ENCODE assay signal across 21 cellular contexts in genomic region chr7:39979406-39980073, GRCh38. TPM values are rescaled to one million over a fixed set of nuclear protein-coding genes. Genes with fewer than 3 reads are reported as not detected.
A peak's percentile ranks its signal among the peaks of the same experiment; 100 is the strongest.
DNase-seq lines count a peak whose midpoint lies in the region; ATAC-seq, FAIRE-seq and TF ChIP-seq lines count a peak whose summit lies in the region.
"Had no signal": no experiment of that assay in that cellular context is flagged by ENCODE, and none has a peak within 500 bp of the region (broad histone marks: within the 10 kb centered on the region; RNA-seq: fewer than 3 reads in every experiment).

No MANE protein-coding gene starts in this region.

- TF ChIP-seq CTCF in mucosa of descending colon (IDR thresholded peaks at IDR 0.05): no peak
- TF ChIP-seq CTCF in mammary epithelial cell (conservative IDR thresholded peaks at IDR 0.05 in 1 of 2, IDR thresholded peaks at IDR 0.05 in 1 of 2; ENCODE audit: extremely low read depth in 1 of 2, insufficient read depth in 1 of 2, low read depth in 1 of 2, low read length in 2 of 2): no peak
- TF ChIP-seq CTCF in glutamatergic neuron (IDR thresholded peaks at IDR 0.05; ENCODE audit: partially characterized antibody, unreplicated experiment): no peak

- POLR2A ChIA-PET in activated CD4-positive, alpha-beta memory T cell treated with anti-CD3 and anti-CD28 coated beads, Interleukin-2, amount 10 ng/mL, durations not matched to agents 7 days and 5 days (lab: Charles Lee): interaction anchor here (1.1 to 2.5 kb wide), 2 partner anchors 30 to 155 kb away, joined by 3 to 19 read pairs; partner anchors contain the start of genes CDK13 and SUGCT

- H2AFZ ChIP-seq in mammary epithelial cell (ENCODE audit: low read depth, low read length): no peak overlapping the region

- H3K4me1 Mint-ChIP-seq in activated CD4-positive, alpha-beta memory T cell treated with anti-CD3 and anti-CD28 coated beads, Interleukin-2, amount 10 ng/mL, durations not matched to agents 7 days and 5 days: peaks cover 8% of the 10 kb centered on the region
- H3K4me1 Mint-ChIP-seq in glutamatergic neuron (ENCODE audit: low read depth, unreplicated experiment): no peaks in the 10 kb centered on the region

- no peaks in the 10 kb centered on the region for H3K27me3 ChIP-seq in mammary epithelial cell (ENCODE audit: insufficient read depth, low read length)
- H3K27me3 ChIP-seq: ascending aorta, Peyer's patch had no signal

- CTCF ChIA-PET in activated CD4-positive, alpha-beta memory T cell treated with anti-CD3 and anti-CD28 coated beads, Interleukin-2, amount 10 ng/mL, durations not matched to agents 7 days and 5 days (lab: Charles Lee): no interaction called here
- CTCF ChIA-PET in mammary epithelial cell (lab: Charles Lee; ENCODE audit: low non-redundant PET): no interaction called here

- H3K9ac ChIP-seq in mammary epithelial cell (ENCODE audit: insufficient read depth, low read length): no peak overlapping the region
- H3K9ac ChIP-seq: KMS-11 had no signal

- BruUV-seq in mammary epithelial cell (replicated peaks; lab: Mats Ljungman, UMichigan): no TSS peak

- H3K4me2 ChIP-seq in mammary epithelial cell (ENCODE audit: insufficient read depth, low read depth, low read length): no peak overlapping the region
- H3K4me2 ChIP-seq: KMS-11, smooth muscle cell had no signal

- H3K4me3 ChIP-seq in mucosa of descending colon (no peak overlapping the region), mammary epithelial cell (replicated peaks in 1 of 3; ENCODE audit: insufficient read depth in 1 of 3, low read depth in 2 of 3, low read length in 3 of 3) (no peak overlapping the region)
- H3K4me3 ChIP-seq: ascending aorta, left ventricle myocardium inferior, Peyer's patch, smooth muscle cell had no signal

- TF ChIP-seq POLR2A in GM12891 (IDR thresholded peaks at IDR 0.05; ENCODE audit: low read depth, low read length): no peak

- H3K27ac Mint-ChIP-seq in activated CD4-positive, alpha-beta memory T cell treated with anti-CD3 and anti-CD28 coated beads, Interleukin-2, amount 10 ng/mL, durations not matched to agents 7 days and 5 days: no peak overlapping the region
- H3K27ac Mint-ChIP-seq in glutamatergic neuron (ENCODE audit: unreplicated experiment): no peak overlapping the region

- 91% methylated on average over 8 of the region's 8 CpGs for WGBS in mammary epithelial cell (ENCODE audit: low coverage, missing lambda C conversion rate)

- peaks cover 85% of the 10 kb centered on the region for H3K79me2 ChIP-seq in mammary epithelial cell (ENCODE audit: insufficient read depth, low read length)

- peak; percentile 55 for ATAC-seq in mucosa of descending colon
- ATAC-seq in HG03439 (IDR thresholded peaks at IDR 0.05; ENCODE audit: unreplicated experiment): no peak

- H3K36me3 ChIP-seq in mucosa of descending colon (ENCODE audit: low read depth) (no peaks in the 10 kb centered on the region), mammary epithelial cell (ENCODE audit: insufficient read depth, low read length) (no peaks in the 10 kb centered on the region)
- H3K36me3 ChIP-seq: ascending aorta, left ventricle myocardium inferior, Peyer's patch had no signal

- no peaks in the 10 kb centered on the region for H3K9me3 Mint-ChIP-seq in activated CD4-positive, alpha-beta memory T cell treated with anti-CD3 and anti-CD28 coated beads, Interleukin-2, amount 10 ng/mL, durations not matched to agents 7 days and 5 days
- no peaks in the 10 kb centered on the region for H3K9me3 Mint-ChIP-seq in glutamatergic neuron (ENCODE audit: unreplicated experiment)

- peak; percentile 41 for FAIRE-seq in GM12891 (lab: Jason Lieb, UNC)
- FAIRE-seq: colon, frontal cortex had no signal

- in situ Hi-C loops in mammary epithelial cell (cut with MboI; ENCODE audit: low sequenced_read_pairs in 2 of 2): no loop called here

- no peaks in the 10 kb centered on the region for H3K36me3 Mint-ChIP-seq in activated CD4-positive, alpha-beta memory T cell treated with anti-CD3 and anti-CD28 coated beads, Interleukin-2, amount 10 ng/mL, durations not matched to agents 7 days and 5 days (ENCODE audit: low read depth)
- no peaks in the 10 kb centered on the region for H3K36me3 Mint-ChIP-seq in glutamatergic neuron (ENCODE audit: unreplicated experiment)

- H3K4me1 ChIP-seq in mucosa of descending colon (ENCODE audit: low read depth) (peaks cover 8% of the 10 kb centered on the region), mammary epithelial cell (ENCODE audit: insufficient read depth, low read length) (no peaks in the 10 kb centered on the region)

- intact Hi-C loops in mucosa of descending colon (cut with DNase I, micrococcal nuclease) (no loop called here), mammary epithelial cell (cut with micrococcal nuclease) (no loop called here)

- H4K20me1 ChIP-seq in mammary epithelial cell (ENCODE audit: insufficient read depth, low read length): peaks cover 5% of the 10 kb centered on the region

- peak; percentile 8 for DNase-seq in activated CD4-positive, CD25-positive, alpha-beta regulatory T cell treated with anti-CD3 and anti-CD28 coated beads, Interleukin-2, amount 50 U/mL, for 16 hours (ENCODE audit: low read depth, low spot score)
- DNase-seq in activated CD4-positive, CD25-positive, alpha-beta regulatory T cell treated with anti-CD3 and anti-CD28 coated beads, Interleukin-2, amount 50 U/mL, for 72 hours: no peak
- DNase-seq in GM12891 (ENCODE audit: insufficient read length, low spot score) (no peak), mucosa of descending colon (no peak), mammary epithelial cell (no peak), glutamatergic neuron (no peak)
- peak; percentile 47 for DNase-seq in activated CD4-positive, alpha-beta memory T cell treated with anti-CD3 and anti-CD28 coated beads, Interleukin-2, amount 10 ng/mL, durations not matched to agents 7 days and 5 days
- DNase-seq: 8988T; activated T-cell treated with anti-CD3 and anti-CD28 coated beads, Interleukin-2, amount 50 U/mL, for 1 hour; C1 segment of cervical spinal cord; left ventricle myocardium inferior; NCI-H1048; NCI-H748 treated with DMSO at 0.1 percent for 48 hours; Peyer's patch had no signal

- dilution Hi-C loops in mammary epithelial cell (cut with HindIII; ENCODE audit: low sequenced_read_pairs): no loop called here

- H3K27ac ChIP-seq in mammary epithelial cell (ENCODE audit: insufficient read depth, low read depth, low read length): no peak overlapping the region
- H3K27ac ChIP-seq: ascending aorta, HL-60, KMS-11, left ventricle myocardium inferior, Peyer's patch had no signal

- H3K9me3 ChIP-seq in mucosa of descending colon (no peaks in the 10 kb centered on the region), mammary epithelial cell (replicated peaks; ENCODE audit: insufficient read depth, low read length) (no peaks in the 10 kb centered on the region)
- H3K9me3 ChIP-seq: ascending aorta, left ventricle myocardium inferior, Peyer's patch had no signal

- no peak overlapping the region for H3K4me3 Mint-ChIP-seq in activated CD4-positive, alpha-beta memory T cell treated with anti-CD3 and anti-CD28 coated beads, Interleukin-2, amount 10 ng/mL, durations not matched to agents 7 days and 5 days
- H3K4me3 Mint-ChIP-seq in glutamatergic neuron (ENCODE audit: unreplicated experiment): no peak overlapping the region

- no peaks in the 10 kb centered on the region for H3K27me3 Mint-ChIP-seq in activated CD4-positive, alpha-beta memory T cell treated with anti-CD3 and anti-CD28 coated beads, Interleukin-2, amount 10 ng/mL, durations not matched to agents 7 days and 5 days
- H3K27me3 Mint-ChIP-seq in glutamatergic neuron (ENCODE audit: unreplicated experiment): no peaks in the 10 kb centered on the region

TF ChIP-seq in GM12891, 5 proteins besides CTCF, POLR2A, EP300 and RAD21:
- 0 out of 2 replicates have a peak, but pooled peaks have one; percentile 7 for TF ChIP-seq SPI1 (IDR thresholded peaks at IDR 0.05; ENCODE audit: low read depth, low read length)
- TF ChIP-seq TAF1 (IDR thresholded peaks at IDR 0.05; ENCODE audit: low read depth, low read length): no peak

RNA-seq across cellular contexts. Expression of gene CDK13, which starts 29.5 kb away (rescaled TPM):
- polyA plus RNA-seq in GM12891 (2012; ENCODE audit: low read depth, missing spikeins): 14.7 TPM
- 10 to 100 TPM; 46.5 to 48.7 TPM for total RNA-seq in activated CD4-positive, alpha-beta memory T cell treated with anti-CD3 and anti-CD28 coated beads, Interleukin-2, amount 10 ng/mL, durations not matched to agents 7 days and 5 days
- total RNA-seq in mucosa of descending colon: 10 to 100 TPM; 48.1 to 59.5 (median 57.5) TPM
- 10 to 100 TPM; 42.6 to 70.7 TPM for total RNA-seq in mammary epithelial cell
- 26.2 TPM for polyA plus RNA-seq in mammary epithelial cell
- 57.6 TPM for polyA minus RNA-seq in mammary epithelial cell
- total RNA-seq in glutamatergic neuron (ENCODE audit: unreplicated experiment): 53.2 TPM

Comparison
In these comparisons a context has a peak if more than half of its experiments do, and no peak if none do; other contexts are left out.
1. DNase-seq: peak in activated CD4-positive, CD25-positive, alpha-beta regulatory T cell treated with anti-CD3 and anti-CD28 coated beads, Interleukin-2, amount 50 U/mL, for 16 hours (single experiment) and activated CD4-positive, alpha-beta memory T cell treated with anti-CD3 and anti-CD28 coated beads, Interleukin-2, amount 10 ng/mL, durations not matched to agents 7 days and 5 days (single experiment); none in activated CD4-positive, CD25-positive, alpha-beta regulatory T cell treated with anti-CD3 and anti-CD28 coated beads, Interleukin-2, amount 50 U/mL, for 72 hours (single experiment), GM12891 (single experiment), mucosa of descending colon (0 of 3), mammary epithelial cell (single experiment) and glutamatergic neuron (single experiment).